Comparison of ENCODE assay signal across 22 cellular contexts in the genomic region with DNA sequence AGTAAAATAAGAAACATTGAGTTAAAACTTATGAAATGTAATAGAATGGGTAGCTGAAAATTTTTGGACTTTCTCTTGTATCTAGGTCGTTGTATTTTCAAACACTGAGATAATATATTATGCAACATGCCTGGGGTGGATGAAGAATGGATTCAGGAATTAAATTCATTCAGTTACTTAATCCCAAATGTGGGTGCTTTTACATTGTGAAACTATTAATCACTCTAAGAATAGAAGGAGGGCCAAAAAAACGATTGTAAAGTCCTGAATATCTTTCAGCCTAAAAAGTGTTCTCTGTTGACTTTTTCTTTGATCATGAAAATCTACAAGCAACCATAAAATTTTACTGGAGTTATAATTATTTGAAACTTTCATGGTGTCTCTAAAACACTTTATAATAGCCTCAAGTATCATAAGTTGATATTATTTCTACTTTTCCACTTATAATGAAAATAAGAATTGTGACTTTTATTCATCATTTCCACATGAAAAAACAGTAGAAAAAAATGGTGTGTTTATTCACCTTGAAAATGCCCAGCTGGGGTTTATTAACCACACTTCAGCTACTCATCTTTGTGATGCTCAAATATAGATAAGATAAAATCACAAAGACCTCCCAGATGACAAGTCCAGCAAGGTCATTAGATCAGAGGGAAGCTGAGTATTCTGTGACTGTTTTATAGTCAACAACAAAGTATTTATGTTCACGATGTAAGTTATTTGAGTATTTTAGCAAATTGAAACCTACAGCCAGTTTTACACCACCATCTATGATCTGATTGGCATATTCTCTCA.
A peak's percentile ranks its signal among the peaks of the same experiment; 100 is the strongest.
DNase-seq lines count a peak whose midpoint lies in the region; FAIRE-seq and TF ChIP-seq lines count a peak whose summit lies in the region.
"Had no signal": no experiment of that assay in that cellular context is flagged by ENCODE, and none has a peak within 500 bp of the region (broad histone marks: within the 10 kb centered on the region; RNA-seq: fewer than 3 reads in every experiment).

No MANE protein-coding gene starts in this region.

- peak; percentile 33 for FAIRE-seq in endometrium (lab: Jason Lieb, UNC)
- FAIRE-seq: colon, islet of Langerhans, TTC549 had no signal

- H3K4me2 ChIP-seq in GM23248 (ENCODE audit: unreplicated experiment) (peak overlapping the region; percentile 70), smooth muscle cell (peak overlapping the region; percentile 16)
- H3K4me2 ChIP-seq: hepatocyte, neural progenitor cell had no signal

- 0 out of 2 replicates have a peak, but pooled peaks cover 5% of the 10 kb centered on the region for H3K9me2 ChIP-seq in GM23248 (ENCODE audit: insufficient read depth)

- H3K79me2 ChIP-seq in GM23248 (ENCODE audit: insufficient read depth) (no peaks in the 10 kb centered on the region), smooth muscle cell (ENCODE audit: low read depth) (no peaks in the 10 kb centered on the region)
- H3K79me2 ChIP-seq: hepatocyte had no signal

- TF ChIP-seq CTCF in smooth muscle cell (IDR thresholded peaks at IDR 0.05; ENCODE audit: borderline replicate concordance, insufficient read depth, poor library complexity, severe bottlenecking) (no peak), tibial nerve (IDR thresholded peaks at IDR 0.05) (no peak)

- WGBS in GM23248 (ENCODE audit: low coverage in 1 of 2, low lambda C conversion rate in 2 of 2, missing lambda C conversion rate in 2 of 2), 2 experiments: 1 to 3% methylated on average over 3 of the region's 3 CpGs
- 56% methylated on average over 3 of the region's 3 CpGs for WGBS in smooth muscle cell (ENCODE audit: low lambda C conversion rate)
- WGBS in tibial nerve, 2 donors: 35 to 38% methylated on average over 3 of the region's 3 CpGs

- DNase-seq in GM23248: peak; percentile 86
- peak; percentile 28 for DNase-seq in NCI-H2171 (lab: John Stamatoyannopoulos, UW)
- no peak for DNase-seq in smooth muscle cell (lab: John Stamatoyannopoulos, UW; ENCODE audit: unreplicated experiment)
- no peak for DNase-seq in tibial nerve (ENCODE audit: low spot score in 2 of 2)
- DNase-seq in NK-92 treated with Interleukin-12 subunit alpha and Interleukin-12 subunit beta, amount 100 ng/mL, for 24 hours (lab: John Stamatoyannopoulos, UW): no peak
- DNase-seq in SW480 (ENCODE audit: low spot score): no peak
- DNase-seq: activated CD4-positive, alpha-beta T cell treated with anti-CD3 and anti-CD28 coated beads for 1 hour; activated naive CD4-positive, alpha-beta T cell treated with anti-CD3 and anti-CD28 coated beads, Interleukin-2, amount 50 U/mL, for 16 hours; COR-L47; NCI-H1105 treated with DMSO at 0.1 percent for 48 hours; NCI-H2107; NCI-H524; stimulated activated CD4-positive, alpha-beta T cell treated with anti-CD3 and anti-CD28 coated beads, Interleukin-4, amount 100 ng/mL, for 1 hour; stimulated activated naive CD8-positive, alpha-beta T cell treated with anti-CD3 and anti-CD28 coated beads, Interleukin-15, Interleukin-2, amounts not matched to agents 100 U/mL and 50 U/mL, for 24 hours; tibial artery had no signal

- no peaks in the 10 kb centered on the region for H4K20me1 ChIP-seq in GM23248 (ENCODE audit: insufficient read depth)
- no peaks in the 10 kb centered on the region for H4K20me1 ChIP-seq in smooth muscle cell (ENCODE audit: low read depth)

- no peaks in the 10 kb centered on the region for H3K36me3 ChIP-seq in GM23248 (ENCODE audit: low read depth)
- no peaks in the 10 kb centered on the region for H3K36me3 ChIP-seq in smooth muscle cell (ENCODE audit: low read depth)
- H3K36me3 ChIP-seq in tibial nerve: no peaks in the 10 kb centered on the region
- H3K36me3 ChIP-seq: neural progenitor cell, prostate gland, tibial artery had no signal

- no peak for TF ChIP-seq POLR2A in tibial nerve (IDR thresholded peaks at IDR 0.05)

- peaks cover 75% of the 10 kb centered on the region for H3K4me1 ChIP-seq in GM23248 (ENCODE audit: insufficient read depth)
- no peaks in the 10 kb centered on the region for H3K4me1 ChIP-seq in smooth muscle cell (ENCODE audit: low read depth)
- no peaks in the 10 kb centered on the region for H3K4me1 ChIP-seq in tibial nerve
- H3K4me1 ChIP-seq: prostate gland had no signal

- H3F3A ChIP-seq in GM23248 (ENCODE audit: insufficient read depth): peaks cover 56% of the 10 kb centered on the region
- H3F3A ChIP-seq in smooth muscle cell (ENCODE audit: low read depth): no peaks in the 10 kb centered on the region

- H3K27me3 ChIP-seq in GM23248 (replicated peaks; ENCODE audit: insufficient read depth) (no peaks in the 10 kb centered on the region), smooth muscle cell (ENCODE audit: low read depth) (no peaks in the 10 kb centered on the region), tibial nerve (no peaks in the 10 kb centered on the region)
- H3K27me3 ChIP-seq: hepatocyte, neural progenitor cell, tibial artery had no signal

- TF ChIP-seq EP300 in tibial nerve (IDR thresholded peaks at IDR 0.05): no peak

- H2AFZ ChIP-seq in GM23248 (no peak overlapping the region), smooth muscle cell (ENCODE audit: low read depth) (no peak overlapping the region)
- H2AFZ ChIP-seq: hepatocyte, neural progenitor cell had no signal

- H3K27ac ChIP-seq in GM23248 (peak overlapping the region; percentile 51), smooth muscle cell (ENCODE audit: low read depth) (no peak overlapping the region), tibial nerve (no peak overlapping the region)
- H3K27ac ChIP-seq: hepatocyte, neural progenitor cell, prostate gland, tibial artery had no signal

- H3K9ac ChIP-seq in GM23248 (no peak overlapping the region), smooth muscle cell (ENCODE audit: low read depth) (no peak overlapping the region)
- H3K9ac ChIP-seq: neural progenitor cell had no signal

- H3K4me3 ChIP-seq in GM23248 (peak overlapping the region; percentile 42), smooth muscle cell (no peak overlapping the region), tibial nerve (no peak overlapping the region)
- H3K4me3 ChIP-seq: hepatocyte, neural progenitor cell, prostate gland, tibial artery had no signal

- in situ Hi-C loops in GM23248 (cut with MboI): no loop called here

- H3K9me3 ChIP-seq in GM23248 (ENCODE audit: low read depth): no peaks in the 10 kb centered on the region
- H3K9me3 ChIP-seq in smooth muscle cell (replicated peaks; ENCODE audit: low read depth): no peaks in the 10 kb centered on the region
- H3K9me3 ChIP-seq in tibial nerve: no peaks in the 10 kb centered on the region
- H3K9me3 ChIP-seq: prostate gland, tibial artery had no signal

Comparison
In these comparisons a context has a peak if more than half of its experiments do, and no peak if none do; other contexts are left out.
1. DNase-seq: peak in GM23248 (single experiment) and NCI-H2171 (single experiment); none in smooth muscle cell (single experiment), tibial nerve (0 of 2), NK-92 treated with Interleukin-12 subunit alpha and Interleukin-12 subunit beta, amount 100 ng/mL, for 24 hours (single experiment) and SW480 (single experiment).